ENCODE assay signal across 8 cellular contexts in genomic region chr7:37208528-37208927, GRCh38.
DNase-seq lines count a peak whose midpoint lies in the region; ATAC-seq and TF ChIP-seq lines count a peak whose summit lies in the region.

No MANE protein-coding gene starts in this region.

- H3K36me3 ChIP-seq in mesendoderm (ENCODE audit: control insufficient read depth, insufficient read depth, low read length) (no peaks in the 10 kb centered on the region), upper lobe of right lung (peaks cover 16% of the 10 kb centered on the region)

- H4K5ac ChIP-seq in mesendoderm (ENCODE audit: low read length), result no peak overlapping the region

- H3K4ac ChIP-seq in mesendoderm (ENCODE audit: low read depth, low read length), result no peak overlapping the region

- H3K9me3 ChIP-seq in upper lobe of right lung, result no peaks in the 10 kb centered on the region

- no peak overlapping the region for H2AK5ac ChIP-seq in mesendoderm (ENCODE audit: low read length)

- no peak overlapping the region for H3K23ac ChIP-seq in mesendoderm (ENCODE audit: low read length)

- H3K18ac ChIP-seq in mesendoderm (ENCODE audit: low read length), result no peak overlapping the region

- intact Hi-C loops in upper lobe of right lung (cut with DNase I), result no loop called here

- ATAC-seq in GM21529 (IDR thresholded peaks at IDR 0.05; ENCODE audit: unreplicated experiment) (peak; percentile 78), SK-N-SH treated with all-trans-retinoic acid at 6 μM for 48 hours (peak; percentile 86; the same call in 2 of the 3 replicates), upper lobe of right lung (peak; percentile 91)

- H3K27ac ChIP-seq in mesendoderm (ENCODE audit: low read depth, low read length), result no peak overlapping the region
- H3K27ac ChIP-seq in upper lobe of right lung, result peak overlapping the region; percentile 59

- H2BK120ac ChIP-seq in mesendoderm (ENCODE audit: low read depth, low read length), result no peak overlapping the region

- H3K4me3 ChIP-seq in mesendoderm (ENCODE audit: low read length), result no peak overlapping the region
- H3K4me3 ChIP-seq in upper lobe of right lung, result no peak overlapping the region

- no peaks in the 10 kb centered on the region for H3K79me1 ChIP-seq in mesendoderm (ENCODE audit: low read length)

- H2BK5ac ChIP-seq in mesendoderm (ENCODE audit: low read length), result no peak overlapping the region

- H3K27me3 ChIP-seq in mesendoderm (ENCODE audit: insufficient read depth, low read length, poor library complexity) (no peaks in the 10 kb centered on the region), upper lobe of right lung (no peaks in the 10 kb centered on the region)

- H3K9ac ChIP-seq in mesendoderm (ENCODE audit: low read length), result no peak overlapping the region

- no peak overlapping the region for H4K8ac ChIP-seq in mesendoderm (ENCODE audit: low read depth, low read length)

- peak; percentile 44 for TF ChIP-seq RAD21 in Ishikawa (IDR thresholded peaks at IDR 0.05; ENCODE audit: low read depth)

- DNase-seq in NCI-H524 (lab: John Stamatoyannopoulos, UW) (peak; percentile 7 to 30), NCI-H524 treated with DMSO at 0.1 percent for 48 hours (lab: John Stamatoyannopoulos, UW) (no peak), dermis microvascular lymphatic vessel endothelial cell (ENCODE audit: low read depth in 2 of 2) (peak; percentile 78 to 81), mesendoderm (peak; percentile 62), upper lobe of right lung (no peak)

- no CpG with 5 or more reads among the region's 5 CpGs for WGBS in mesendoderm (ENCODE audit: extremely low coverage, insufficient coverage, low lambda C conversion rate)

- no peak overlapping the region for H2BK15ac ChIP-seq in mesendoderm (replicated peaks; ENCODE audit: low read depth)

- TF ChIP-seq CTCF in upper lobe of right lung (IDR thresholded peaks at IDR 0.05), result peak; percentile 50

- no peak overlapping the region for H3K4me2 ChIP-seq in mesendoderm (ENCODE audit: low read length)

- H3K4me1 ChIP-seq in mesendoderm (ENCODE audit: control insufficient read depth, low read depth, low read length) (no peaks in the 10 kb centered on the region), upper lobe of right lung (peaks cover 27% of the 10 kb centered on the region)

- no peak for TF ChIP-seq EP300 in Ishikawa (IDR thresholded peaks at IDR 0.05; ENCODE audit: borderline replicate concordance)

- no peak overlapping the region for H3K56ac ChIP-seq in mesendoderm (ENCODE audit: low read length)

- no peaks in the 10 kb centered on the region for H3K79me2 ChIP-seq in mesendoderm (ENCODE audit: control insufficient read depth, insufficient read depth, low read length)

TF ChIP-seq in Ishikawa, 13 proteins besides CTCF, POLR2A, EP300 and RAD21:
- TF ChIP-seq YY1 (IDR thresholded peaks at IDR 0.05; ENCODE audit: low read depth) (no peak), ZBTB7A (IDR thresholded peaks at IDR 0.05; ENCODE audit: low read depth) (no peak), MAX (IDR thresholded peaks at IDR 0.05) (no peak), NFIC (IDR thresholded peaks at IDR 0.05) (no peak), TEAD4 (IDR thresholded peaks at IDR 0.05) (no peak), TAF1 (IDR thresholded peaks at IDR 0.05; ENCODE audit: low read depth) (no peak)
- TF ChIP-seq, protein P1, sequence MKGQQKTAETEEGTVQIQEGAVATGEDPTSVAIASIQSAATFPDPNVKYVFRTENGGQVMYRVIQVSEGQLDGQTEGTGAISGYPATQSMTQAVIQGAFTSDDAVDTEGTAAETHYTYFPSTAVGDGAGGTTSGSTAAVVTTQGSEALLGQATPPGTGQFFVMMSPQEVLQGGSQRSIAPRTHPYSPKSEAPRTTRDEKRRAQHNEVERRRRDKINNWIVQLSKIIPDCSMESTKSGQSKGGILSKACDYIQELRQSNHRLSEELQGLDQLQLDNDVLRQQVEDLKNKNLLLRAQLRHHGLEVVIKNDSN (IDR thresholded peaks at IDR 0.05), result no peak

TF ChIP-seq in SK-N-SH treated with all-trans-retinoic acid at 6 μM for 48 hours, 23 proteins besides CTCF, POLR2A, EP300 and RAD21:
- TF ChIP-seq BACH2 (CRISPR knock-in tag; IDR thresholded peaks at IDR 0.05; ENCODE audit: borderline replicate concordance), result no peak
- no peak for TF ChIP-seq CSDC2 (CRISPR knock-in tag; IDR thresholded peaks at IDR 0.05)
- 0 out of 2 replicates have a peak, but pooled peaks have one; percentile 13 for TF ChIP-seq ZNF70 (CRISPR knock-in tag; IDR thresholded peaks at IDR 0.05)
- no peak for TF ChIP-seq ZFP30 (CRISPR knock-in tag; IDR thresholded peaks at IDR 0.05)

Comparison
In these comparisons a context has a peak if more than half of its experiments do, and no peak if none do; other contexts are left out.
1. DNase-seq: peak in NCI-H524 (2 of 2), dermis microvascular lymphatic vessel endothelial cell (2 of 2) and mesendoderm (single experiment); none in NCI-H524 treated with DMSO at 0.1 percent for 48 hours (single experiment) and upper lobe of right lung (single experiment).
2. Peak in every context shown above with its lines, with median percentiles within 50 percentile points of each other: ATAC-seq.